8 cellular contexts compared by ENCODE assay signal in genomic region chr17:66441012-66441703, GRCh38.
DNase-seq lines count a peak whose midpoint lies in the region; ATAC-seq and TF ChIP-seq lines count a peak whose summit lies in the region.

No MANE protein-coding gene starts in this region.

- no peak overlapping the region for H3K27ac Mint-ChIP-seq in natural killer cell treated with Interleukin-12 subunit alpha and Interleukin-12 subunit beta and Interleukin-15 and Interleukin-18, amount 100 ng/mL, for 72 hours

- H3K27me3 ChIP-seq in dorsolateral prefrontal cortex: no peaks in the 10 kb centered on the region

- H3K4me3 ChIP-seq in GM12865 (ENCODE audit: low read depth, low read length) (no peak overlapping the region), dorsolateral prefrontal cortex (peak overlapping the region in 55 of 59 donors; percentile 11 to 61 (median 34))

- no peaks in the 10 kb centered on the region for H3K27me3 Mint-ChIP-seq in natural killer cell treated with Interleukin-12 subunit alpha and Interleukin-12 subunit beta and Interleukin-15 and Interleukin-18, amount 100 ng/mL, for 72 hours

- peaks cover 5 to 8% of the 10 kb centered on the region in 2 donors for H3K4me1 Mint-ChIP-seq in natural killer cell treated with Interleukin-12 subunit alpha and Interleukin-12 subunit beta and Interleukin-15 and Interleukin-18, amount 100 ng/mL, for 72 hours (ENCODE audit: low read depth in 2 of 2)

- no peaks in the 10 kb centered on the region for H3K36me3 Mint-ChIP-seq in natural killer cell treated with Interleukin-12 subunit alpha and Interleukin-12 subunit beta and Interleukin-15 and Interleukin-18, amount 100 ng/mL, for 72 hours

- TF ChIP-seq CTCF in GM12865 (IDR thresholded peaks at IDR 0.05; ENCODE audit: insufficient read depth, low read depth, low read length, missing control alignments) (no peak), dorsolateral prefrontal cortex (IDR thresholded peaks at IDR 0.05 in 54 of 56, conservative IDR thresholded peaks at IDR 0.05 in 2 of 56; ENCODE audit: low read depth in 1 of 56, partially characterized antibody in 56 of 56) (peak in 2 of 56 donors; percentile 9 to 14)

- intact Hi-C loops in dorsolateral prefrontal cortex (cut with DNase I): loop anchor here in 1 of 2 donors (10.0 kb wide), 1 partner anchor 184 kb away; no protein-coding TSS in a partner anchor

- peak overlapping the region in 46 of 59 donors; percentile 1 to 71 (median 50) for H3K27ac ChIP-seq in dorsolateral prefrontal cortex

- H3K9me3 Mint-ChIP-seq in natural killer cell treated with Interleukin-12 subunit alpha and Interleukin-12 subunit beta and Interleukin-15 and Interleukin-18, amount 100 ng/mL, for 72 hours: no peaks in the 10 kb centered on the region

- ATAC-seq in GM21390 (IDR thresholded peaks at IDR 0.05; ENCODE audit: unreplicated experiment) (peak; percentile 94), HG03558 (IDR thresholded peaks at IDR 0.05; ENCODE audit: extremely low read depth, unreplicated experiment) (peak; percentile 87), SK-N-SH treated with all-trans-retinoic acid at 6 μM for 48 hours (no peak)
- ATAC-seq in natural killer cell treated with Interleukin-12 subunit alpha and Interleukin-12 subunit beta and Interleukin-15 and Interleukin-18, amount 100 ng/mL, for 72 hours: no peak

- H3K4me3 Mint-ChIP-seq in natural killer cell treated with Interleukin-12 subunit alpha and Interleukin-12 subunit beta and Interleukin-15 and Interleukin-18, amount 100 ng/mL, for 72 hours: no peak overlapping the region

- DNase-seq in GM12865 (ENCODE audit: low read depth): peak; percentile 79
- DNase-seq in dorsolateral prefrontal cortex: peak in 3 of 10 donors; percentile 20 to 46 (median 36)
- DNase-seq in NCI-H1694 (lab: John Stamatoyannopoulos, UW): no peak
- DNase-seq in natural killer cell treated with Interleukin-12 subunit alpha and Interleukin-12 subunit beta and Interleukin-15 and Interleukin-18, amount 100 ng/mL, for 72 hours (ENCODE audit: low spot score): no peak
- no peak for DNase-seq in stimulated activated CD4-positive, alpha-beta T cell treated with anti-CD3 and anti-CD28 coated beads, Interleukin-2, amount 100 ng/mL, for 24 hours

TF ChIP-seq in SK-N-SH treated with all-trans-retinoic acid at 6 μM for 48 hours, 23 proteins besides CTCF, POLR2A, EP300 and RAD21:
- TF ChIP-seq PATZ1 (CRISPR knock-in tag; IDR thresholded peaks at IDR 0.05; ENCODE audit: borderline replicate concordance): no peak
- no peak for TF ChIP-seq OSR1 (CRISPR knock-in tag; IDR thresholded peaks at IDR 0.05)
- no peak for TF ChIP-seq CSRNP3 (CRISPR knock-in tag; IDR thresholded peaks at IDR 0.05)
- TF ChIP-seq ZFP3 (CRISPR knock-in tag; IDR thresholded peaks at IDR 0.05): no peak
- TF ChIP-seq ZNF70 (CRISPR knock-in tag; IDR thresholded peaks at IDR 0.05): no peak
- no peak for TF ChIP-seq ARNTL (CRISPR knock-in tag; IDR thresholded peaks at IDR 0.05; ENCODE audit: borderline replicate concordance, low read depth)

Comparison
In these comparisons a context has a peak if more than half of its experiments do, and no peak if none do; other contexts are left out.
1. ATAC-seq: peak in GM21390 (single experiment) and HG03558 (single experiment); none in SK-N-SH treated with all-trans-retinoic acid at 6 μM for 48 hours (single experiment) and natural killer cell treated with Interleukin-12 subunit alpha and Interleukin-12 subunit beta and Interleukin-15 and Interleukin-18, amount 100 ng/mL, for 72 hours (0 of 2).